Comparison of ENCODE assay signal across 22 cellular contexts in genomic region chr9:113359385-113359784, GRCh38. TPM values are rescaled to one million over a fixed set of nuclear protein-coding genes. Genes with fewer than 3 reads are reported as not detected.
"Had no signal": no experiment of that assay in that cellular context is flagged by ENCODE, and none has a peak within 500 bp of the region (broad histone marks: within the 10 kb centered on the region; RNA-seq: fewer than 3 reads in every experiment).

No MANE protein-coding gene starts in this region.

- H3K36me3 ChIP-seq: prostate gland, spleen, tibial nerve had no signal

- H3K9me3 ChIP-seq: prostate gland, SK-N-SH, spleen, tibial nerve had no signal

- H3K4me1 ChIP-seq: prostate gland, spleen, tibial nerve had no signal

- ATAC-seq: esophagus mucosa had no signal

- DNase-seq: activated CD4-positive, alpha-beta memory T cell treated with anti-CD3 and anti-CD28 coated beads for 36 hours; activated CD4-positive, alpha-beta T cell treated with anti-CD3 and anti-CD28 coated beads, Interleukin-2, amount 10 ng/mL, durations not matched to agents 24 days and 14 days; activated CD4-positive, CD25-positive, alpha-beta regulatory T cell treated with anti-CD3 and anti-CD28 coated beads, Interleukin-2, amount 50 U/mL, for 72 hours; activated CD8-positive, alpha-beta memory T cell treated with anti-CD3 and anti-CD28 coated beads, Interleukin-2, amount 50 U/mL, for 4 hours; activated gamma-delta T cell; activated naive CD4-positive, alpha-beta T cell treated with anti-CD3 and anti-CD28 coated beads, Interleukin-2, amount 10 ng/mL, durations not matched to agents 7 days and 5 days; activated naive CD8-positive, alpha-beta T cell treated with anti-CD3 and anti-CD28 coated beads, Interleukin-2, amount 10 ng/mL, durations not matched to agents 7 days and 5 days; activated T-cell treated with anti-CD3 and anti-CD28 coated beads, Interleukin-2, amount 50 U/mL, for 24 hours; central memory CD4-positive, alpha-beta T cell; foreskin fibroblast; kidney glomerular epithelial cell; retina; SK-N-SH; spleen; stimulated activated naive CD4-positive, alpha-beta T cell; T-helper 2 cell had no signal

- H3K4me2 ChIP-seq: SK-N-SH had no signal

- H3K27ac ChIP-seq: prostate gland, spleen, tibial nerve had no signal

- H3K9ac ChIP-seq: SK-N-SH had no signal

- FAIRE-seq: astrocyte, endothelial cell of umbilical vein had no signal

- H3K4me3 ChIP-seq: prostate gland, spleen, tibial nerve had no signal

- H3K27me3 ChIP-seq: spleen, tibial nerve had no signal

RNA-seq across cellular contexts. Expression of gene BSPRY, which starts 10.0 kb away (rescaled TPM):
- total RNA-seq: endothelial cell of umbilical vein, osteoblast had no signal
- polyA plus RNA-seq: endothelial cell of umbilical vein, SK-N-SH had no signal
